17 cellular contexts compared by ENCODE assay signal in the genomic region with DNA sequence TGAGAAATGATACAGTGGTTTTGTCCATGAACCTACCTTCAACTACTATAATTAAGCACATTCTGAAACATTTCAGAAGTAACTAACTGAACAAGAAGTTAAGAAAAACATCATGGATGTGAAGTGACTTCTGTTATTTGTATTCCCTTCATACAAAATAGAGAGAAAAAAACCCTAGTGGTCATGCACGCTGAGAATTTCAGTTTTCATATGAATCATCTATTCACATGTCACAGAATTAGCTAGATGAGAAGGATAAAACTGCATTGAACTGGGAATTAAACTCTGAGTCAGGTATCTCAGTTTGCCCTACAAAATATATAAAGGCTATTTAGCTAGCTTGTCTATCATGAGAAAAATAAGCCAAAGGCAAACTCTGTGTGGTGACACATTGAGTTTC.
A peak's percentile ranks its signal among the peaks of the same experiment; 100 is the strongest.
DNase-seq lines count a peak whose midpoint lies in the region; ATAC-seq and TF ChIP-seq lines count a peak whose summit lies in the region.
"Had no signal": no experiment of that assay in that cellular context is flagged by ENCODE, and none has a peak within 500 bp of the region (broad histone marks: within the 10 kb centered on the region; RNA-seq: fewer than 3 reads in every experiment).

No MANE protein-coding gene starts in this region.

- H3K27ac ChIP-seq in adrenal gland: no peak overlapping the region
- H3K27ac ChIP-seq: tibial nerve had no signal

- no peaks in the 10 kb centered on the region for H3K27me3 ChIP-seq in adrenal gland
- H3K27me3 ChIP-seq: tibial nerve had no signal

- TF ChIP-seq CTCF in GM10266 (IDR thresholded peaks at IDR 0.05; ENCODE audit: control insufficient read depth, insufficient read depth, low read depth, missing control alignments) (no peak), adrenal gland (IDR thresholded peaks at IDR 0.05) (no peak)

- DNase-seq in GM10266 (ENCODE audit: extremely low spot score): peak; percentile 3
- no peak for DNase-seq in HuH-7.5 (ENCODE audit: low spot score)
- DNase-seq in activated CD4-positive, alpha-beta memory T cell treated with anti-CD3 and anti-CD28 coated beads for 36 hours: no peak
- DNase-seq in adrenal gland: no peak
- DNase-seq: activated CD4-positive, alpha-beta T cell treated with anti-CD3 and anti-CD28 coated beads, Interleukin-2, amount 10 ng/mL, durations not matched to agents 7 days and 5 days; aorta; COR-L47; GOT3; NCI-H1092 had no signal

- H3K9me3 Mint-ChIP-seq in activated CD4-positive, alpha-beta memory T cell treated with anti-CD3 and anti-CD28 coated beads for 36 hours: peaks cover 12% of the 10 kb centered on the region
- H3K9me3 Mint-ChIP-seq: activated CD4-positive, alpha-beta T cell treated with anti-CD3 and anti-CD28 coated beads, Interleukin-2, amount 10 ng/mL, durations not matched to agents 7 days and 5 days; activated T-helper 1 cell treated with anti-CD3 and anti-CD28 coated beads, Interleukin-12 subunit alpha, Interleukin-12 subunit beta, Interleukin-2, Interleukin-4 antibody, amounts not matched to agents 30 ng/mL and 10 ng/mL and 1 ng/mL, durations not matched to agents 14 hours and 24 hours and 36 hours; T-helper 1 cell treated with Interleukin-12 subunit alpha and Interleukin-12 subunit beta and Interleukin-4 antibody, amounts not matched to agents 30 μg/mL and 1 μg/mL, for 36 hours had no signal

- no peaks in the 10 kb centered on the region for H3K27me3 Mint-ChIP-seq in activated CD4-positive, alpha-beta memory T cell treated with anti-CD3 and anti-CD28 coated beads for 36 hours
- H3K27me3 Mint-ChIP-seq: activated CD4-positive, alpha-beta T cell treated with anti-CD3 and anti-CD28 coated beads, Interleukin-2, amount 10 ng/mL, durations not matched to agents 7 days and 5 days; dendritic cell treated with granulocyte-macrophage colony-stimulating factor and Interleukin-4, amounts not matched to agents 40 ng/mL and 50 ng/mL, for 4 days had no signal

- H3K4me3 Mint-ChIP-seq in activated CD4-positive, alpha-beta memory T cell treated with anti-CD3 and anti-CD28 coated beads for 36 hours: no peak overlapping the region
- H3K4me3 Mint-ChIP-seq: activated CD4-positive, alpha-beta T cell treated with anti-CD3 and anti-CD28 coated beads, Interleukin-2, amount 10 ng/mL, durations not matched to agents 7 days and 5 days; activated T-helper 1 cell treated with anti-CD3 and anti-CD28 coated beads, Interleukin-12 subunit alpha, Interleukin-12 subunit beta, Interleukin-2, Interleukin-4 antibody, amounts not matched to agents 30 ng/mL and 10 ng/mL and 1 ng/mL, durations not matched to agents 14 hours and 24 hours and 36 hours; dendritic cell treated with granulocyte-macrophage colony-stimulating factor and Interleukin-4, amounts not matched to agents 40 ng/mL and 50 ng/mL, for 4 days; T-helper 1 cell treated with Interleukin-12 subunit alpha and Interleukin-12 subunit beta and Interleukin-4 antibody, amounts not matched to agents 30 μg/mL and 1 μg/mL, for 36 hours had no signal

- H3K4me3 ChIP-seq in adrenal gland: no peak overlapping the region
- H3K4me3 ChIP-seq: tibial nerve had no signal

- no peaks in the 10 kb centered on the region for H3K4me1 Mint-ChIP-seq in activated CD4-positive, alpha-beta memory T cell treated with anti-CD3 and anti-CD28 coated beads for 36 hours (ENCODE audit: low read depth)
- H3K4me1 Mint-ChIP-seq: activated CD4-positive, alpha-beta T cell treated with anti-CD3 and anti-CD28 coated beads, Interleukin-2, amount 10 ng/mL, durations not matched to agents 7 days and 5 days had no signal

- POLR2A ChIA-PET in activated CD4-positive, alpha-beta memory T cell treated with anti-CD3 and anti-CD28 coated beads for 36 hours (lab: Charles Lee): no interaction called here

- TF ChIP-seq POLR2A in adrenal gland (IDR thresholded peaks at IDR 0.05): no peak

- H3K36me3 Mint-ChIP-seq in activated CD4-positive, alpha-beta memory T cell treated with anti-CD3 and anti-CD28 coated beads for 36 hours: no peaks in the 10 kb centered on the region

- no peaks in the 10 kb centered on the region for H3K4me1 ChIP-seq in adrenal gland (replicated peaks in 1 of 2)
- H3K4me1 ChIP-seq: tibial nerve had no signal

- H3K27ac Mint-ChIP-seq in activated CD4-positive, alpha-beta memory T cell treated with anti-CD3 and anti-CD28 coated beads for 36 hours: no peak overlapping the region
- H3K27ac Mint-ChIP-seq: activated CD4-positive, alpha-beta T cell treated with anti-CD3 and anti-CD28 coated beads, Interleukin-2, amount 10 ng/mL, durations not matched to agents 7 days and 5 days; activated T-helper 1 cell treated with anti-CD3 and anti-CD28 coated beads, Interleukin-12 subunit alpha, Interleukin-12 subunit beta, Interleukin-2, Interleukin-4 antibody, amounts not matched to agents 30 ng/mL and 10 ng/mL and 1 ng/mL, durations not matched to agents 14 hours and 24 hours and 36 hours; dendritic cell treated with granulocyte-macrophage colony-stimulating factor and Interleukin-4, amounts not matched to agents 40 ng/mL and 50 ng/mL, for 4 days; T-helper 1 cell treated with Interleukin-12 subunit alpha and Interleukin-12 subunit beta and Interleukin-4 antibody, amounts not matched to agents 30 μg/mL and 1 μg/mL, for 36 hours had no signal

- 31 to 57% (median 42%) methylated on average over 1 of the region's 1 CpG for WGBS in adrenal gland, 4 donors

- ATAC-seq in GM19397 (IDR thresholded peaks at IDR 0.05; ENCODE audit: unreplicated experiment) (peak; percentile 73), HG02759 (IDR thresholded peaks at IDR 0.05; ENCODE audit: unreplicated experiment) (peak; percentile 76), HG03354 (IDR thresholded peaks at IDR 0.05; ENCODE audit: poor library complexity, severe bottlenecking, unreplicated experiment) (peak; percentile 48)
- ATAC-seq in activated CD4-positive, CD25-positive, alpha-beta regulatory T cell treated with anti-CD3 and anti-CD28 coated beads, Interleukin-2, amount 50 U/mL, for 24 hours: no peak

- intact Hi-C loops in activated CD4-positive, alpha-beta memory T cell treated with anti-CD3 and anti-CD28 coated beads for 36 hours (cut with micrococcal nuclease): no loop called here
- intact Hi-C loops in adrenal gland (cut with DNase I): no loop called here

- CTCF ChIA-PET in activated CD4-positive, alpha-beta memory T cell treated with anti-CD3 and anti-CD28 coated beads for 36 hours (lab: Charles Lee): no interaction called here

- H3K36me3 ChIP-seq in adrenal gland (replicated peaks in 1 of 2): no peaks in the 10 kb centered on the region
- H3K36me3 ChIP-seq: tibial nerve had no signal

- H3K9me3 ChIP-seq in adrenal gland (replicated peaks in 1 of 3): no peaks in the 10 kb centered on the region
- H3K9me3 ChIP-seq: tibial nerve had no signal

Comparison
In these comparisons a context has a peak if more than half of its experiments do, and no peak if none do; other contexts are left out.
1. ATAC-seq: peak in GM19397 (single experiment), HG02759 (single experiment) and HG03354 (single experiment); none in activated CD4-positive, CD25-positive, alpha-beta regulatory T cell treated with anti-CD3 and anti-CD28 coated beads, Interleukin-2, amount 50 U/mL, for 24 hours (0 of 2).